Comparison of ENCODE assay signal across 23 cellular contexts in the genomic region with DNA sequence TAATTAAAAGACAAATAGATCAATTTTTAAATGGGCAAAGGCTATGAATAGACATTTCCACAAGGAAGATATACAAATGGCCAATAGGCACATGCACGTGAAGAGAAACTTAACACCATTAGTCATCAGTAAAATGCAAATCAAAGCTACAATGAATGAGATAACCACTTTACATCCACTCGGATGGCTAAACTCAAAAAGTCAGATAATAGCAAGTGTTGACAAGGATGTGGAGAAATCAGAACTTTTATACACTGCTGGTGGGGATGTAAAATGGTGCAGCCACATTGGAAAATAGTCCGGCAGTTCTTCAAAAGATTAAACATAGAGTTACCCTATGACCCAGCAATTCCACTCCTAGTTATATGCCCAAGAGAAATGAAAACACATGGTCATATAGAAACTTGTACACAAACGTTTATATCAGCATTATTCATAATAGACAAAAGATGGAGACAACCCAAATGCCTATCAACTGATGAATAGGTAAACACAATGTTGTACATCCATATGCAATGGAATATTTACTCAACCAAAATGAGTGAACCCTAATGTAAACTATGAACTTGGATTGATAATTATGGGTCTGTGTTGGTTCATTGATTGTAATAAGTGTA.
"Had no signal": no experiment of that assay in that cellular context is flagged by ENCODE, and none has a peak within 500 bp of the region (broad histone marks: within the 10 kb centered on the region; RNA-seq: fewer than 3 reads in every experiment).

No MANE protein-coding gene starts in this region.

- DNase-seq: activated CD4-positive, alpha-beta T cell treated with anti-CD3 and anti-CD28 coated beads for 48 hours; activated CD4-positive, alpha-beta T cell treated with anti-CD3 and anti-CD28 coated beads, Interleukin-2, amount 50 U/mL, for 4 hours; activated CD4-positive, CD25-positive, alpha-beta regulatory T cell treated with anti-CD3 and anti-CD28 coated beads, Interleukin-2, amount 50 U/mL, for 72 hours; activated CD8-positive, alpha-beta memory T cell treated with anti-CD3 and anti-CD28 coated beads for 24 hours; activated gamma-delta T cell; activated naive CD4-positive, alpha-beta T cell treated with anti-CD3 and anti-CD28 coated beads for 36 hours; activated T-cell treated with anti-CD3 and anti-CD28 coated beads, Interleukin-2, amount 50 U/mL, for 4 hours; amniotic stem cell; body of pancreas; Kasumi-1; KBM-7; NCI-H1105 treated with DMSO at 0.1 percent for 48 hours; NCI-H1436 treated with DMSO at 0.1 percent for 48 hours; NCI-H187; NCI-H2081; NCI-H446; NCI-H524; NCI-H82; OCI-M1; SHP77; T-helper 9 cell had no signal

- ATAC-seq: activated T-cell treated with anti-CD3 and anti-CD28 coated beads, Interleukin-2, amount 50 U/mL, for 4 hours; body of pancreas; WTC11 had no signal

- H3K27ac Mint-ChIP-seq: activated naive CD4-positive, alpha-beta T cell treated with anti-CD3 and anti-CD28 coated beads for 36 hours; T-helper 1 cell treated with Interleukin-12 subunit alpha and Interleukin-12 subunit beta and Interleukin-4 antibody, amounts not matched to agents 30 μg/mL and 1 μg/mL, for 36 hours; WTC11 had no signal

- H3K4me3 Mint-ChIP-seq: activated naive CD4-positive, alpha-beta T cell treated with anti-CD3 and anti-CD28 coated beads for 36 hours; activated T-cell treated with anti-CD3 and anti-CD28 coated beads, Interleukin-2, amount 50 U/mL, for 4 hours; T-helper 1 cell treated with Interleukin-12 subunit alpha and Interleukin-12 subunit beta and Interleukin-4 antibody, amounts not matched to agents 30 μg/mL and 1 μg/mL, for 36 hours; WTC11 had no signal
